In genomic region chr4:155678011-155678410, GRCh38 we compare ENCODE assay signal across 17 cellular contexts. TPM values are rescaled to one million over a fixed set of nuclear protein-coding genes. Genes with fewer than 3 reads are reported as not detected.
"Had no signal": no experiment of that assay in that cellular context is flagged by ENCODE, and none has a peak within 500 bp of the region (broad histone marks: within the 10 kb centered on the region; RNA-seq: fewer than 3 reads in every experiment).

No MANE protein-coding gene starts in this region.

- H3K9me3 Mint-ChIP-seq: dendritic cell treated with granulocyte-macrophage colony-stimulating factor and Interleukin-4, amounts not matched to agents 40 ng/mL and 50 ng/mL, for 4 days; effector memory CD8-positive, alpha-beta T cell; immature natural killer cell had no signal

- H3K9me3 ChIP-seq: esophagus squamous epithelium, gastroesophageal sphincter, neutrophil had no signal

- H3K27me3 ChIP-seq: esophagus squamous epithelium, gastroesophageal sphincter, neutrophil had no signal

- H3K27ac Mint-ChIP-seq: dendritic cell treated with granulocyte-macrophage colony-stimulating factor and Interleukin-4, amounts not matched to agents 40 ng/mL and 50 ng/mL, for 4 days; effector memory CD8-positive, alpha-beta T cell; immature natural killer cell; naive thymus-derived CD8-positive, alpha-beta T cell had no signal

- H3K36me3 ChIP-seq: esophagus squamous epithelium, gastroesophageal sphincter, neutrophil had no signal

- H3K27me3 Mint-ChIP-seq: dendritic cell treated with granulocyte-macrophage colony-stimulating factor and Interleukin-4, amounts not matched to agents 40 ng/mL and 50 ng/mL, for 4 days; effector memory CD8-positive, alpha-beta T cell had no signal

- H3K4me3 Mint-ChIP-seq: dendritic cell treated with granulocyte-macrophage colony-stimulating factor and Interleukin-4, amounts not matched to agents 40 ng/mL and 50 ng/mL, for 4 days; effector memory CD8-positive, alpha-beta T cell; immature natural killer cell; naive thymus-derived CD8-positive, alpha-beta T cell had no signal

- H3K36me3 Mint-ChIP-seq: immature natural killer cell; naive thymus-derived CD8-positive, alpha-beta T cell had no signal

- DNase-seq: effector memory CD8-positive, alpha-beta T cell; esophagus squamous epithelium; foreskin fibroblast; glutamatergic neuron; immature natural killer cell; kidney; left colon; mammary epithelial cell; naive thymus-derived CD8-positive, alpha-beta T cell; posterior cingulate gyrus; small intestine; stimulated activated CD4-positive, alpha-beta T cell treated with anti-CD3 and anti-CD28 coated beads, Interleukin-2, amount 100 ng/mL, for 48 hours; stimulated activated naive CD4-positive, alpha-beta T cell treated with Interleukin-2 at 50 U/mL for 16 hours had no signal

- ATAC-seq: effector memory CD8-positive, alpha-beta T cell; gastroesophageal sphincter; left colon; naive thymus-derived CD8-positive, alpha-beta T cell had no signal

- H3K4me3 ChIP-seq: esophagus squamous epithelium, gastroesophageal sphincter had no signal

- H3K27ac ChIP-seq: esophagus squamous epithelium, neutrophil had no signal

RNA-seq across cellular contexts. Expression of gene GUCY1A1, which starts 11.4 kb away (rescaled TPM):
- total RNA-seq: naive thymus-derived CD8-positive, alpha-beta T cell; osteoblast had no signal
- polyA plus RNA-seq: naive thymus-derived CD8-positive, alpha-beta T cell had no signal
